ENCODE assay signal across 18 cellular contexts in the genomic region with DNA sequence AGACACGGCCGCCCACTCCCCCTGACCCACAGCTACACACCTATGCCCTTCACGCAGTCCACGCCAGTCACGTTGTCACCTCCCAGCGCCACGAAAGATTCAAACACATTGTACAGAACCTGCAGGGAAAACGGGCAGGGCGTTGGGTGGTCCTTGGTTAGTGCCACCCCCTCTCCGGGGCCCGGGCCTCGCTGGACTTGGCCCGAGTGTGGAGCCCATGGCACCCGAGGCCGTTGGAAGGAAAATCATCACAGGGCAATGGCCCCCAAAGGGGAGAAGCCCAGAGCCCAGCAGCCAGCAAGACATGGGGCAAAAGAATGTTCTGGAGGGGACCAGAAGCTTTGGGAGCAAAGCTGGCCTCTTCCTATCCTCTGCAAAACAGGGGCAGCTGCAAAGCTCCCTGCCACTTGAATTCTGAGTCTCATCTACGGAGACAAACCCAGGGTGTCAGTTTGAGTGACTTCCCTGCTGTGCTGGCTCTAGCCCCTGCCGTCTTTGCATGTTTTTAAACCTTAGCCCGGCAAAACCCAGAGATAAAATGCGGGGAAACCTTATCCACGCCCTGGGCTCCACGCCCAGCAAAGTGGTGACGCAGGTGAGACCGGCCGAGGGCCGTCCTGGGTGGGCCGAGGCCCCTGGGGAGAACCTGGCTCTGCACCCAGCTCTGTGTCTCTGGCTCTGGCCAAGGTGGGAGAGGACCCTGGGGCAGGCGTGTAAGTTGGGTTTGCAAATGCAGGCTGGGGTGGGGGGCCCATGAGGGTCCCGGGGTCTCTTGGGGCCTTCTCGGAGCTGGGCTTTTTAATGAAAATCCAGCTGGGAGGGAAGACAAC. TPM values are rescaled to one million over a fixed set of nuclear protein-coding genes. Genes with fewer than 3 reads are reported as not detected.
DNase-seq lines count a peak whose midpoint lies in the region; ATAC-seq and TF ChIP-seq lines count a peak whose summit lies in the region.
"Had no signal": no experiment of that assay in that cellular context is flagged by ENCODE, and none has a peak within 500 bp of the region (broad histone marks: within the 10 kb centered on the region; RNA-seq: fewer than 3 reads in every experiment).

No MANE protein-coding gene starts in this region.

- POLR2A ChIA-PET in HCT116 (lab: Charles Lee): no interaction called here
- POLR2A ChIA-PET in activated CD4-positive, alpha-beta memory T cell treated with anti-CD3 and anti-CD28 coated beads, Interleukin-2, amount 10 ng/mL, durations not matched to agents 7 days and 5 days (lab: Charles Lee): no interaction called here

- H3K36me3 ChIP-seq in HCT116 (ENCODE audit: control insufficient read depth in 1 of 2, insufficient read depth in 2 of 2, low read length in 2 of 2): no peaks in the 10 kb centered on the region
- no peaks in the 10 kb centered on the region for H3K36me3 ChIP-seq in SJCRH30
- H3K36me3 ChIP-seq in right lobe of liver: no peaks in the 10 kb centered on the region
- H3K36me3 ChIP-seq: BE2C, HAP-1 had no signal

- H3K4me2 ChIP-seq in HCT116 (ENCODE audit: low read length): 0 out of 2 replicates have a peak overlapping the region, but pooled peaks have one; percentile 19
- H3K4me2 ChIP-seq: SK-N-SH had no signal

- no peaks in the 10 kb centered on the region for H3K27me3 ChIP-seq in HCT116 (ENCODE audit: insufficient read depth, low read length)
- no peaks in the 10 kb centered on the region for H3K27me3 ChIP-seq in SJCRH30
- H3K27me3 ChIP-seq in right lobe of liver: no peaks in the 10 kb centered on the region
- H3K27me3 ChIP-seq: Peyer's patch had no signal

- WGBS in right lobe of liver (ENCODE audit: insufficient coverage, low coverage, low lambda C conversion rate, missing lambda C conversion rate): 63% methylated on average over 4 of the region's 29 CpGs

- intact Hi-C loops in HCT116 (cut with micrococcal nuclease): no loop called here
- intact Hi-C loops in right lobe of liver (cut with DNase I): no loop called here

- no peaks in the 10 kb centered on the region for H3K36me3 Mint-ChIP-seq in natural killer cell treated with Interleukin-12 subunit alpha and Interleukin-12 subunit beta and Interleukin-15 and Interleukin-18, amount 100 ng/mL, for 72 hours
- no peaks in the 10 kb centered on the region for H3K36me3 Mint-ChIP-seq in activated CD4-positive, alpha-beta memory T cell treated with anti-CD3 and anti-CD28 coated beads, Interleukin-2, amount 10 ng/mL, durations not matched to agents 7 days and 5 days (ENCODE audit: low read depth)
- H3K36me3 Mint-ChIP-seq: CD8-positive, alpha-beta memory T cell; T-cell had no signal

- RAD21 ChIA-PET in HCT116 (lab: Charles Lee; ENCODE audit: low non-redundant PET in 1 of 2, low total read pairs in 2 of 2, uncharacterized antibody in 2 of 2, unreplicated experiment in 2 of 2): no interaction called here

- no peaks in the 10 kb centered on the region for H3K9me3 ChIP-seq in HCT116 (ENCODE audit: control insufficient read depth in 1 of 2, insufficient read depth in 1 of 2, low read depth in 1 of 2, low read length in 2 of 2)
- no peaks in the 10 kb centered on the region for H3K9me3 ChIP-seq in SJCRH30 (replicated peaks)
- H3K9me3 ChIP-seq in right lobe of liver: no peaks in the 10 kb centered on the region
- H3K9me3 ChIP-seq: BE2C, HAP-1, Peyer's patch, SK-N-SH had no signal

- H3K4me1 ChIP-seq in HCT116 (ENCODE audit: control insufficient read depth in 1 of 2, insufficient read depth in 2 of 2, low read length in 2 of 2) (peaks cover 0 to 21% of the 10 kb centered on the region in 2 experiments; a peak in 3 of 4 replicates), SJCRH30 (peaks cover 11% of the 10 kb centered on the region; the same call in 1 of the 2 replicates), right lobe of liver (no peaks in the 10 kb centered on the region)
- H3K4me1 ChIP-seq: BE2C, HAP-1 had no signal

- no peak for TF ChIP-seq RAD21 in HCT116 (IDR thresholded peaks at IDR 0.05; ENCODE audit: low read depth)

- no TSS peak for BruUV-seq in HCT116 (replicated peaks; lab: Mats Ljungman, UMichigan)

- H3K4me3 Mint-ChIP-seq in natural killer cell treated with Interleukin-12 subunit alpha and Interleukin-12 subunit beta and Interleukin-15 and Interleukin-18, amount 100 ng/mL, for 72 hours: no peak overlapping the region
- H3K4me3 Mint-ChIP-seq in activated CD4-positive, alpha-beta memory T cell treated with anti-CD3 and anti-CD28 coated beads, Interleukin-2, amount 10 ng/mL, durations not matched to agents 7 days and 5 days: no peak overlapping the region
- H3K4me3 Mint-ChIP-seq: T-cell had no signal

- H4K20me1 ChIP-seq in HCT116 (ENCODE audit: insufficient read depth): no peaks in the 10 kb centered on the region

- DNase-seq in HCT116 (ENCODE audit: low read depth, low spot score) (no peak), LoVo (ENCODE audit: low spot score) (peak; percentile 19), SJCRH30 (peak; percentile 65 to 74), right lobe of liver (no peak), globus pallidus (ENCODE audit: low spot score) (no peak)
- peak; percentile 56 for DNase-seq in natural killer cell treated with Interleukin-12 subunit alpha and Interleukin-12 subunit beta and Interleukin-15 and Interleukin-18, amount 100 ng/mL, for 72 hours (ENCODE audit: low spot score)
- DNase-seq in activated CD4-positive, alpha-beta memory T cell treated with anti-CD3 and anti-CD28 coated beads, Interleukin-2, amount 10 ng/mL, durations not matched to agents 7 days and 5 days: no peak
- DNase-seq: BE2C; CD8-positive, alpha-beta memory T cell; DMS79 treated with DMSO at 0.1 percent for 48 hours; NCI-H1048; NCI-H1436 treated with DMSO at 0.1 percent for 48 hours; NCI-H2029 treated with DMSO at 0.1 percent for 48 hours; Peyer's patch; Right ventricle myocardium superior; SK-N-SH had no signal

- H3K9me2 ChIP-seq in HCT116 (ENCODE audit: insufficient read depth): no peaks in the 10 kb centered on the region
- H3K9me2 ChIP-seq: SK-N-SH had no signal

- no peak overlapping the region for H3K9ac ChIP-seq in HCT116 (ENCODE audit: low read length)
- H3K9ac ChIP-seq: SK-N-SH had no signal

- H2AFZ ChIP-seq in HCT116 (ENCODE audit: low read depth, low read length, poor library complexity, severe bottlenecking): no peak overlapping the region

- CTCF ChIA-PET in HCT116 (lab: Charles Lee): no interaction called here
- CTCF ChIA-PET in activated CD4-positive, alpha-beta memory T cell treated with anti-CD3 and anti-CD28 coated beads, Interleukin-2, amount 10 ng/mL, durations not matched to agents 7 days and 5 days (lab: Charles Lee): no interaction called here

- H3K4me3 ChIP-seq in HCT116 (replicated peaks in 1 of 2; ENCODE audit: low read depth in 1 of 2, low read length in 2 of 2): no peak overlapping the region
- H3K4me3 ChIP-seq in SJCRH30: no peak overlapping the region
- no peak overlapping the region for H3K4me3 ChIP-seq in right lobe of liver
- H3K4me3 ChIP-seq: HAP-1, Peyer's patch had no signal

- no peaks in the 10 kb centered on the region for H3K79me2 ChIP-seq in HCT116 (ENCODE audit: insufficient read depth, low read length)

- H3K27ac Mint-ChIP-seq in natural killer cell treated with Interleukin-12 subunit alpha and Interleukin-12 subunit beta and Interleukin-15 and Interleukin-18, amount 100 ng/mL, for 72 hours: no peak overlapping the region
- no peak overlapping the region for H3K27ac Mint-ChIP-seq in activated CD4-positive, alpha-beta memory T cell treated with anti-CD3 and anti-CD28 coated beads, Interleukin-2, amount 10 ng/mL, durations not matched to agents 7 days and 5 days
- H3K27ac Mint-ChIP-seq: T-cell had no signal

- H3K27ac ChIP-seq in HCT116 (ENCODE audit: low read depth, low read length) (no peak overlapping the region), SJCRH30 (peak overlapping the region; percentile 70), right lobe of liver (no peak overlapping the region)
- H3K27ac ChIP-seq: Peyer's patch had no signal

- H3K27me3 Mint-ChIP-seq in natural killer cell treated with Interleukin-12 subunit alpha and Interleukin-12 subunit beta and Interleukin-15 and Interleukin-18, amount 100 ng/mL, for 72 hours: no peaks in the 10 kb centered on the region
- no peaks in the 10 kb centered on the region for H3K27me3 Mint-ChIP-seq in activated CD4-positive, alpha-beta memory T cell treated with anti-CD3 and anti-CD28 coated beads, Interleukin-2, amount 10 ng/mL, durations not matched to agents 7 days and 5 days

- TF ChIP-seq POLR2A in HCT116 (IDR thresholded peaks at IDR 0.05; ENCODE audit: borderline replicate concordance, extremely low read depth, insufficient read depth, insufficient read length): no peak
- TF ChIP-seq POLR2A in right lobe of liver (IDR thresholded peaks at IDR 0.05): no peak

- H3K9me3 Mint-ChIP-seq in natural killer cell treated with Interleukin-12 subunit alpha and Interleukin-12 subunit beta and Interleukin-15 and Interleukin-18, amount 100 ng/mL, for 72 hours: no peaks in the 10 kb centered on the region
- no peaks in the 10 kb centered on the region for H3K9me3 Mint-ChIP-seq in activated CD4-positive, alpha-beta memory T cell treated with anti-CD3 and anti-CD28 coated beads, Interleukin-2, amount 10 ng/mL, durations not matched to agents 7 days and 5 days
- H3K9me3 Mint-ChIP-seq: CD8-positive, alpha-beta memory T cell; T-cell had no signal

- TF ChIP-seq CTCF in HCT116 (IDR thresholded peaks at IDR 0.05 in 2 of 3, conservative IDR thresholded peaks at IDR 0.05 in 1 of 3; ENCODE audit: borderline replicate concordance in 1 of 3, insufficient read depth in 1 of 3, low read depth in 2 of 3, low read length in 2 of 3): no peak
- TF ChIP-seq CTCF in right lobe of liver (IDR thresholded peaks at IDR 0.05): no peak

- peaks cover 0 to 6% of the 10 kb centered on the region in 2 donors for H3K4me1 Mint-ChIP-seq in natural killer cell treated with Interleukin-12 subunit alpha and Interleukin-12 subunit beta and Interleukin-15 and Interleukin-18, amount 100 ng/mL, for 72 hours (ENCODE audit: low read depth in 2 of 2)
- peaks cover 10% of the 10 kb centered on the region for H3K4me1 Mint-ChIP-seq in activated CD4-positive, alpha-beta memory T cell treated with anti-CD3 and anti-CD28 coated beads, Interleukin-2, amount 10 ng/mL, durations not matched to agents 7 days and 5 days

- ATAC-seq in HCT116: no peak
- ATAC-seq in natural killer cell treated with Interleukin-12 subunit alpha and Interleukin-12 subunit beta and Interleukin-15 and Interleukin-18, amount 100 ng/mL, for 72 hours: no peak
- ATAC-seq in right lobe of liver: no peak

RNA-seq across cellular contexts. Expression of a gene that starts 38.9 kb away (rescaled TPM):
- total RNA-seq in HCT116 (2021; ENCODE audit: unreplicated experiment) (1.5 TPM), right lobe of liver (1 to 10 TPM in 2 of 6 experiments, under 1 TPM in 4; 0.32 to 1.8 (median 0.46) TPM)
- polyA plus RNA-seq in HCT116 (2012): 0.85 and 1.1 TPM in 2 replicates
- 2.4 and 2.5 TPM in 2 replicates for total RNA-seq in SJCRH30 (2014; rRNA removed; shearing (Covaris generic))
- total RNA-seq in natural killer cell treated with Interleukin-12 subunit alpha and Interleukin-12 subunit beta and Interleukin-15 and Interleukin-18, amount 100 ng/mL, for 72 hours: 1 to 10 TPM in 1 of 2 donors, under 1 TPM in 1; 0.21 to 1.1 TPM
- total RNA-seq in activated CD4-positive, alpha-beta memory T cell treated with anti-CD3 and anti-CD28 coated beads, Interleukin-2, amount 10 ng/mL, durations not matched to agents 7 days and 5 days: 1 to 10 TPM; 1.2 to 1.6 TPM

RNA-seq across cellular contexts. Expression of a gene that starts 42.4 kb away (rescaled TPM):
- total RNA-seq in HCT116 (2021; ENCODE audit: unreplicated experiment): 52.4 TPM
- polyA plus RNA-seq in HCT116 (2012): 42.8 and 48.1 TPM in 2 replicates
- total RNA-seq in SJCRH30 (2014; rRNA removed; shearing (Covaris generic)): 10.2 and 10.4 TPM in 2 replicates
- total RNA-seq in natural killer cell treated with Interleukin-12 subunit alpha and Interleukin-12 subunit beta and Interleukin-15 and Interleukin-18, amount 100 ng/mL, for 72 hours: 10 to 100 TPM; 60.2 to 89.8 TPM
- total RNA-seq in activated CD4-positive, alpha-beta memory T cell treated with anti-CD3 and anti-CD28 coated beads, Interleukin-2, amount 10 ng/mL, durations not matched to agents 7 days and 5 days: 10 to 100 TPM; 67.7 to 68.8 TPM
- total RNA-seq in right lobe of liver: 10 to 100 TPM; 14.6 to 24.3 (median 20.0) TPM

Comparison
In these comparisons a context has a peak if more than half of its experiments do, and no peak if none do; other contexts are left out.
1. DNase-seq: peak in LoVo (single experiment), SJCRH30 (2 of 2) and natural killer cell treated with Interleukin-12 subunit alpha and Interleukin-12 subunit beta and Interleukin-15 and Interleukin-18, amount 100 ng/mL, for 72 hours (single experiment); none in HCT116 (single experiment), activated CD4-positive, alpha-beta memory T cell treated with anti-CD3 and anti-CD28 coated beads, Interleukin-2, amount 10 ng/mL, durations not matched to agents 7 days and 5 days (single experiment), right lobe of liver (0 of 3) and globus pallidus (single experiment).